In genomic region chr2:30446602-30447148, GRCh38 we compare ENCODE assay signal across 8 cellular contexts. TPM values are rescaled to one million over a fixed set of nuclear protein-coding genes. Genes with fewer than 3 reads are reported as not detected.
A peak's percentile ranks its signal among the peaks of the same experiment; 100 is the strongest.
DNase-seq lines count a peak whose midpoint lies in the region; ATAC-seq and TF ChIP-seq lines count a peak whose summit lies in the region.

No MANE protein-coding gene starts in this region.

- H3K4me3 ChIP-seq in body of pancreas (peak overlapping the region; percentile 61 to 84), lower lobe of right lung (peak overlapping the region; percentile 89), uterus (peak overlapping the region; percentile 68 to 88)

- H3K27me3 Mint-ChIP-seq in IgD-negative memory B cell, result no peaks in the 10 kb centered on the region

- H3K4me1 ChIP-seq in body of pancreas (peaks cover 31% of the 10 kb centered on the region), lower lobe of right lung (peaks cover 16% of the 10 kb centered on the region), uterus (no peaks in the 10 kb centered on the region)

- intact Hi-C loops in body of pancreas (cut with DNase I), result no loop called here
- intact Hi-C loops in lower lobe of right lung (cut with DNase I), result no loop called here
- intact Hi-C loops in uterus (cut with DNase I; ENCODE audit: low total_unique reads), result no loop called here

- no peaks in the 10 kb centered on the region for H3K36me3 Mint-ChIP-seq in IgD-negative memory B cell

- H3K27ac Mint-ChIP-seq in IgD-negative memory B cell, result peak overlapping the region; percentile 74 to 96 (median 91)

- no peaks in the 10 kb centered on the region for H3K9me3 Mint-ChIP-seq in IgD-negative memory B cell

- WGBS in body of pancreas, 2 donors, result 1 to 3% methylated on average over 11 to 12 of the region's 12 CpGs

- no peak for TF ChIP-seq CTCF in body of pancreas (IDR thresholded peaks at IDR 0.05)
- no peak for TF ChIP-seq CTCF in lower lobe of right lung (IDR thresholded peaks at IDR 0.05)
- TF ChIP-seq CTCF in uterus (IDR thresholded peaks at IDR 0.05), result no peak

- no peaks in the 10 kb centered on the region for H3K27me3 ChIP-seq in body of pancreas
- no peaks in the 10 kb centered on the region for H3K27me3 ChIP-seq in lower lobe of right lung (ENCODE audit: low read depth)
- no peaks in the 10 kb centered on the region for H3K27me3 ChIP-seq in uterus

- H3K9me3 ChIP-seq in body of pancreas (no peaks in the 10 kb centered on the region), lower lobe of right lung (no peaks in the 10 kb centered on the region), uterus (no peaks in the 10 kb centered on the region)

- peak; percentile 33 for ATAC-seq in body of pancreas
- peak; percentile 14 to 45 for ATAC-seq in lower lobe of right lung
- no peak for ATAC-seq in HG03378 (IDR thresholded peaks at IDR 0.05; ENCODE audit: unreplicated experiment)

- peak; percentile 17 for DNase-seq in NCI-H2107 treated with DMSO at 0.1 percent for 48 hours (lab: John Stamatoyannopoulos, UW; ENCODE audit: unreplicated experiment)
- DNase-seq in NCI-H2107 (lab: John Stamatoyannopoulos, UW), result no peak
- DNase-seq in body of pancreas, result no peak
- no peak for DNase-seq in lower lobe of right lung
- DNase-seq in uterus, result no peak
- no peak for DNase-seq in EL

- H3K4me3 Mint-ChIP-seq in IgD-negative memory B cell, result peak overlapping the region; percentile 91 to 100 (median 98)

- H3K4me1 Mint-ChIP-seq in IgD-negative memory B cell, result peaks cover 10 to 27% (median 21%) of the 10 kb centered on the region in 3 donors

- TF ChIP-seq POLR2A in body of pancreas (IDR thresholded peaks at IDR 0.05) (no peak), uterus (IDR thresholded peaks at IDR 0.05) (no peak)

- H3K27ac ChIP-seq in body of pancreas, result peak overlapping the region; percentile 54 to 86 (median 80)
- H3K27ac ChIP-seq in lower lobe of right lung, result peak overlapping the region; percentile 85
- H3K27ac ChIP-seq in uterus, result peak overlapping the region; percentile 69 to 80

- H3K36me3 ChIP-seq in body of pancreas (replicated peaks in 1 of 2; ENCODE audit: insufficient read depth in 1 of 2, low read depth in 2 of 2) (no peaks in the 10 kb centered on the region), lower lobe of right lung (no peaks in the 10 kb centered on the region), uterus (no peaks in the 10 kb centered on the region)

RNA-seq across cellular contexts. Expression of gene LCLAT1, which starts 0.4 kb away (rescaled TPM):
- polyA plus RNA-seq in IgD-negative memory B cell, result 14.3 TPM
- 10 to 100 TPM; 13.7 to 19.4 TPM for total RNA-seq in body of pancreas
- total RNA-seq in lower lobe of right lung, result 13.0 TPM
- total RNA-seq in uterus, result 100 to 1,000 TPM in 1 of 4 donors, 10 to 100 TPM in 2, under 1 TPM in 1; 0.88 to 116 (median 33.3) TPM
